Comparison of ENCODE assay signal across 1 cellular context in the genomic region with DNA sequence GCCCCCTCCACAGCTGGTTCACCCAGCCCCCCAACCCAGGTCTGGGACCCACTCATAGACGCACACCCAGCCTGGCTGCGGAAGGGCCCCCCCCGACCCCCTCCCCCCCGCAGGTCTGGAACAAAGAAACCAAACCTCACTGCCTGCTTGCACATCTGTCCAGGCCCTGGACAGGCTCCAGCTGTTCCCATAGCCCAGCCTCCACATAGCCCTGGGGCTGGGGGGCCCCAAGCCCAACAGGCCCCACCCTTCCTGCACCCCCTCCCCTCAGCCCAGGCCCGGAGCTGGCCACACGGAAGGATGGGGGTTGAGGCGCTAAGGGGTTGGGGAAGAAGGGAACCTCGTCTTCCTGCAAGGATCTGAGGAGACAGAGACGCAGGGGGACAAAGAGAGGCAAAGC.
TF ChIP-seq lines count a peak whose summit lies in the region.

No MANE protein-coding gene starts in this region.

TF ChIP-seq in GM23338, 12 proteins besides CTCF, POLR2A, EP300 and RAD21:
- TF ChIP-seq JUNB (IDR thresholded peaks at IDR 0.05; ENCODE audit: unreplicated experiment) (no peak), EZH2phosphoT487 (IDR thresholded peaks at IDR 0.05; ENCODE audit: unreplicated experiment) (no peak), ZNF331 (CRISPR knock-in tag; IDR thresholded peaks at IDR 0.05; ENCODE audit: low read depth) (no peak), STAT1 (IDR thresholded peaks at IDR 0.05; ENCODE audit: unreplicated experiment) (no peak), CREB1 (CRISPR knock-in tag; IDR thresholded peaks at IDR 0.05; ENCODE audit: low read depth) (no peak), ZNF114 (CRISPR knock-in tag; IDR thresholded peaks at IDR 0.05) (no peak), POLR2AphosphoS5 (IDR thresholded peaks at IDR 0.05; ENCODE audit: low read depth) (no peak), NANOG (IDR thresholded peaks at IDR 0.05; ENCODE audit: borderline replicate concordance) (no peak), EZH2 (IDR thresholded peaks at IDR 0.05; ENCODE audit: low read depth, unreplicated experiment) (no peak)
- TF ChIP-seq, protein P1, sequence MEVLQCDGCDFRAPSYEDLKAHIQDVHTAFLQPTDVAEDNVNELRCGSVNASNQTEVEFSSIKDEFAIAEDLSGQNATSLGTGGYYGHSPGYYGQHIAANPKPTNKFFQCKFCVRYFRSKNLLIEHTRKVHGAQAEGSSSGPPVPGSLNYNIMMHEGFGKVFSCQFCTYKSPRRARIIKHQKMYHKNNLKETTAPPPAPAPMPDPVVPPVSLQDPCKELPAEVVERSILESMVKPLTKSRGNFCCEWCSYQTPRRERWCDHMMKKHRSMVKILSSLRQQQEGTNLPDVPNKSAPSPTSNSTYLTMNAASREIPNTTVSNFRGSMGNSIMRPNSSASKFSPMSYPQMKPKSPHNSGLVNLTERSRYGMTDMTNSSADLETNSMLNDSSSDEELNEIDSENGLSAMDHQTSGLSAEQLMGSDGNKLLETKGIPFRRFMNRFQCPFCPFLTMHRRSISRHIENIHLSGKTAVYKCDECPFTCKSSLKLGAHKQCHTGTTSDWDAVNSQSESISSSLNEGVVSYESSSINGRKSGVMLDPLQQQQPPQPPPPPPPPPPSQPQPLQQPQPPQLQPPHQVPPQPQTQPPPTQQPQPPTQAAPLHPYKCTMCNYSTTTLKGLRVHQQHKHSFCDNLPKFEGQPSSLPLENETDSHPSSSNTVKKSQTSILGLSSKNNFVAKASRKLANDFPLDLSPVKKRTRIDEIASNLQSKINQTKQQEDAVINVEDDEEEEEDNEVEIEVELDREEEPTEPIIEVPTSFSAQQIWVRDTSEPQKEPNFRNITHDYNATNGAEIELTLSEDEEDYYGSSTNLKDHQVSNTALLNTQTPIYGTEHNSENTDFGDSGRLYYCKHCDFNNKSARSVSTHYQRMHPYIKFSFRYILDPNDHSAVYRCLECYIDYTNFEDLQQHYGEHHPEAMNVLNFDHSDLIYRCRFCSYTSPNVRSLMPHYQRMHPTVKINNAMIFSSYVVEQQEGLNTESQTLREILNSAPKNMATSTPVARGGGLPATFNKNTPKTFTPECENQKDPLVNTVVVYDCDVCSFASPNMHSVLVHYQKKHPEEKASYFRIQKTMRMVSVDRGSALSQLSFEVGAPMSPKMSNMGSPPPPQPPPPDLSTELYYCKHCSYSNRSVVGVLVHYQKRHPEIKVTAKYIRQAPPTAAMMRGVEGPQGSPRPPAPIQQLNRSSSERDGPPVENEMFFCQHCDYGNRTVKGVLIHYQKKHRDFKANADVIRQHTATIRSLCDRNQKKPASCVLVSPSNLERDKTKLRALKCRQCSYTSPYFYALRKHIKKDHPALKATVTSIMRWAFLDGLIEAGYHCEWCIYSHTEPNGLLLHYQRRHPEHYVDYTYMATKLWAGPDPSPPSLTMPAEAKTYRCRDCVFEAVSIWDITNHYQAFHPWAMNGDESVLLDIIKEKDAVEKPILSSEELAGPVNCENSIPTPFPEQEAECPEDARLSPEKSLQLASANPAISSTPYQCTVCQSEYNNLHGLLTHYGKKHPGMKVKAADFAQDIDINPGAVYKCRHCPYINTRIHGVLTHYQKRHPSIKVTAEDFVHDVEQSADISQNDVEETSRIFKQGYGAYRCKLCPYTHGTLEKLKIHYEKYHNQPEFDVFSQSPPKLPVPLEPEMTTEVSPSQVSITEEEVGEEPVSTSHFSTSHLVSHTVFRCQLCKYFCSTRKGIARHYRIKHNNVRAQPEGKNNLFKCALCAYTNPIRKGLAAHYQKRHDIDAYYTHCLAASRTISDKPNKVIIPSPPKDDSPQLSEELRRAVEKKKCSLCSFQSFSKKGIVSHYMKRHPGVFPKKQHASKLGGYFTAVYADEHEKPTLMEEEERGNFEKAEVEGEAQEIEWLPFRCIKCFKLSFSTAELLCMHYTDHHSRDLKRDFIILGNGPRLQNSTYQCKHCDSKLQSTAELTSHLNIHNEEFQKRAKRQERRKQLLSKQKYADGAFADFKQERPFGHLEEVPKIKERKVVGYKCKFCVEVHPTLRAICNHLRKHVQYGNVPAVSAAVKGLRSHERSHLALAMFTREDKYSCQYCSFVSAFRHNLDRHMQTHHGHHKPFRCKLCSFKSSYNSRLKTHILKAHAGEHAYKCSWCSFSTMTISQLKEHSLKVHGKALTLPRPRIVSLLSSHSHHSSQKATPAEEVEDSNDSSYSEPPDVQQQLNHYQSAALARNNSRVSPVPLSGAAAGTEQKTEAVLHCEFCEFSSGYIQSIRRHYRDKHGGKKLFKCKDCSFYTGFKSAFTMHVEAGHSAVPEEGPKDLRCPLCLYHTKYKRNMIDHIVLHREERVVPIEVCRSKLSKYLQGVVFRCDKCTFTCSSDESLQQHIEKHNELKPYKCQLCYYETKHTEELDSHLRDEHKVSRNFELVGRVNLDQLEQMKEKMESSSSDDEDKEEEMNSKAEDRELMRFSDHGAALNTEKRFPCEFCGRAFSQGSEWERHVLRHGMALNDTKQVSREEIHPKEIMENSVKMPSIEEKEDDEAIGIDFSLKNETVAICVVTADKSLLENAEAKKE (CRISPR knock-in tag; IDR thresholded peaks at IDR 0.05), result no peak
- TF ChIP-seq, protein P2, sequence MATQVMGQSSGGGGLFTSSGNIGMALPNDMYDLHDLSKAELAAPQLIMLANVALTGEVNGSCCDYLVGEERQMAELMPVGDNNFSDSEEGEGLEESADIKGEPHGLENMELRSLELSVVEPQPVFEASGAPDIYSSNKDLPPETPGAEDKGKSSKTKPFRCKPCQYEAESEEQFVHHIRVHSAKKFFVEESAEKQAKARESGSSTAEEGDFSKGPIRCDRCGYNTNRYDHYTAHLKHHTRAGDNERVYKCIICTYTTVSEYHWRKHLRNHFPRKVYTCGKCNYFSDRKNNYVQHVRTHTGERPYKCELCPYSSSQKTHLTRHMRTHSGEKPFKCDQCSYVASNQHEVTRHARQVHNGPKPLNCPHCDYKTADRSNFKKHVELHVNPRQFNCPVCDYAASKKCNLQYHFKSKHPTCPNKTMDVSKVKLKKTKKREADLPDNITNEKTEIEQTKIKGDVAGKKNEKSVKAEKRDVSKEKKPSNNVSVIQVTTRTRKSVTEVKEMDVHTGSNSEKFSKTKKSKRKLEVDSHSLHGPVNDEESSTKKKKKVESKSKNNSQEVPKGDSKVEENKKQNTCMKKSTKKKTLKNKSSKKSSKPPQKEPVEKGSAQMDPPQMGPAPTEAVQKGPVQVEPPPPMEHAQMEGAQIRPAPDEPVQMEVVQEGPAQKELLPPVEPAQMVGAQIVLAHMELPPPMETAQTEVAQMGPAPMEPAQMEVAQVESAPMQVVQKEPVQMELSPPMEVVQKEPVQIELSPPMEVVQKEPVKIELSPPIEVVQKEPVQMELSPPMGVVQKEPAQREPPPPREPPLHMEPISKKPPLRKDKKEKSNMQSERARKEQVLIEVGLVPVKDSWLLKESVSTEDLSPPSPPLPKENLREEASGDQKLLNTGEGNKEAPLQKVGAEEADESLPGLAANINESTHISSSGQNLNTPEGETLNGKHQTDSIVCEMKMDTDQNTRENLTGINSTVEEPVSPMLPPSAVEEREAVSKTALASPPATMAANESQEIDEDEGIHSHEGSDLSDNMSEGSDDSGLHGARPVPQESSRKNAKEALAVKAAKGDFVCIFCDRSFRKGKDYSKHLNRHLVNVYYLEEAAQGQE (IDR thresholded peaks at IDR 0.05; ENCODE audit: unreplicated experiment), result no peak
- TF ChIP-seq, protein P3, sequence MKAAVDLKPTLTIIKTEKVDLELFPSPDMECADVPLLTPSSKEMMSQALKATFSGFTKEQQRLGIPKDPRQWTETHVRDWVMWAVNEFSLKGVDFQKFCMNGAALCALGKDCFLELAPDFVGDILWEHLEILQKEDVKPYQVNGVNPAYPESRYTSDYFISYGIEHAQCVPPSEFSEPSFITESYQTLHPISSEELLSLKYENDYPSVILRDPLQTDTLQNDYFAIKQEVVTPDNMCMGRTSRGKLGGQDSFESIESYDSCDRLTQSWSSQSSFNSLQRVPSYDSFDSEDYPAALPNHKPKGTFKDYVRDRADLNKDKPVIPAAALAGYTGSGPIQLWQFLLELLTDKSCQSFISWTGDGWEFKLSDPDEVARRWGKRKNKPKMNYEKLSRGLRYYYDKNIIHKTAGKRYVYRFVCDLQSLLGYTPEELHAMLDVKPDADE (IDR thresholded peaks at IDR 0.05), result no peak
